ENCODE assay signal across 1 cellular context in genomic region chr3:133676336-133677118, GRCh38.
A peak's percentile ranks its signal among the peaks of the same experiment; 100 is the strongest.
TF ChIP-seq lines count a peak whose summit lies in the region.

No MANE protein-coding gene starts in this region.

TF ChIP-seq in HepG2, 621 proteins besides CTCF, POLR2A, EP300 and RAD21 (continued from another document):
- TF ChIP-seq ZNF275 (CRISPR knock-in tag; IDR thresholded peaks at IDR 0.05; ENCODE audit: borderline replicate concordance) (no peak), FOXA3 (CRISPR knock-in tag; IDR thresholded peaks at IDR 0.05) (no peak), MAX (IDR thresholded peaks at IDR 0.05) (peak; percentile 55; the same call in 1 of the 2 replicates), TEF (CRISPR knock-in tag; IDR thresholded peaks at IDR 0.05) (no peak), KDM5A (IDR thresholded peaks at IDR 0.05; ENCODE audit: borderline replicate concordance, low read length) (no peak), ZEB1 (IDR thresholded peaks at IDR 0.05; ENCODE audit: insufficient replicate concordance, low read depth) (no peak), CSRNP2 (CRISPR knock-in tag; conservative IDR thresholded peaks at IDR 0.05; ENCODE audit: low read depth) (no peak), HNF4A (CRISPR knock-in tag; IDR thresholded peaks at IDR 0.05) (peak; percentile 6; the same call in 1 of the 2 replicates), ZNF234 (CRISPR knock-in tag; conservative IDR thresholded peaks at IDR 0.05) (no peak), ZNF260 (CRISPR knock-in tag; IDR thresholded peaks at IDR 0.05; ENCODE audit: borderline replicate concordance, low read depth) (no peak), KDM1A (CRISPR knock-in tag; IDR thresholded peaks at IDR 0.05) (peak; percentile 5; the same call in 1 of the 2 replicates), ZSCAN22 (CRISPR knock-in tag; IDR thresholded peaks at IDR 0.05) (no peak), ZNF83 (CRISPR knock-in tag; IDR thresholded peaks at IDR 0.05; ENCODE audit: borderline replicate concordance) (no peak), SALL1 (CRISPR knock-in tag; IDR thresholded peaks at IDR 0.05) (peak; percentile 46; the same call in 1 of the 2 replicates), RFX3 (CRISPR knock-in tag; IDR thresholded peaks at IDR 0.05) (no peak), ZNF777 (CRISPR knock-in tag; IDR thresholded peaks at IDR 0.05) (no peak), ZNF34 (CRISPR knock-in tag; IDR thresholded peaks at IDR 0.05; ENCODE audit: borderline replicate concordance) (no peak), PITX1 (CRISPR knock-in tag; IDR thresholded peaks at IDR 0.05) (no peak), ZNF101 (CRISPR knock-in tag; IDR thresholded peaks at IDR 0.05; ENCODE audit: borderline replicate concordance, low read depth) (no peak), MYC (CRISPR knock-in tag; IDR thresholded peaks at IDR 0.05; ENCODE audit: borderline replicate concordance) (peak; percentile 57; the same call in 1 of the 2 replicates), PHF20 (CRISPR knock-in tag; IDR thresholded peaks at IDR 0.05) (no peak), ZNF747 (CRISPR knock-in tag; IDR thresholded peaks at IDR 0.05; ENCODE audit: borderline replicate concordance) (0 out of 2 replicates have a peak, but pooled peaks have one; percentile 27), TGIF2 (CRISPR knock-in tag; IDR thresholded peaks at IDR 0.05) (no peak), ZGPAT (CRISPR knock-in tag; IDR thresholded peaks at IDR 0.05) (no peak), IRF9 (CRISPR knock-in tag; IDR thresholded peaks at IDR 0.05; ENCODE audit: borderline replicate concordance) (no peak), ZNF792 (CRISPR knock-in tag; IDR thresholded peaks at IDR 0.05) (no peak), HOXA9 (CRISPR knock-in tag; IDR thresholded peaks at IDR 0.05; ENCODE audit: borderline replicate concordance) (no peak), DPF2 (CRISPR knock-in tag; IDR thresholded peaks at IDR 0.05; ENCODE audit: borderline replicate concordance, low read depth) (no peak), NAIF1 (CRISPR knock-in tag; IDR thresholded peaks at IDR 0.05; ENCODE audit: borderline replicate concordance) (0 out of 2 replicates have a peak, but pooled peaks have one; percentile 10), ZNF768 (CRISPR knock-in tag; IDR thresholded peaks at IDR 0.05) (peak; percentile 81; the same call in 1 of the 2 replicates), KDM6A (CRISPR knock-in tag; IDR thresholded peaks at IDR 0.05; ENCODE audit: low read depth) (no peak), ZNF124 (CRISPR knock-in tag; IDR thresholded peaks at IDR 0.05) (no peak), SNAPC5 (CRISPR knock-in tag; IDR thresholded peaks at IDR 0.05; ENCODE audit: borderline replicate concordance) (0 out of 2 replicates have a peak, but pooled peaks have one; percentile 42), ZNF12 (CRISPR knock-in tag; IDR thresholded peaks at IDR 0.05) (no peak), ZNF775 (CRISPR knock-in tag; IDR thresholded peaks at IDR 0.05; ENCODE audit: borderline replicate concordance) (no peak), MXD4 (CRISPR knock-in tag; IDR thresholded peaks at IDR 0.05) (0 out of 2 replicates have a peak, but pooled peaks have one; percentile 54), ZSCAN12 (CRISPR knock-in tag; IDR thresholded peaks at IDR 0.05) (no peak), RBM22 (optimal IDR thresholded peaks at IDR 0.05; ENCODE audit: low read length) (no peak), FOXK1 (CRISPR knock-in tag; IDR thresholded peaks at IDR 0.05; ENCODE audit: borderline replicate concordance, low read depth) (0 out of 2 replicates have a peak, but pooled peaks have one; percentile 30), ZNF580 (CRISPR knock-in tag; IDR thresholded peaks at IDR 0.05; ENCODE audit: borderline replicate concordance, low read depth) (no peak), ARID2 (CRISPR knock-in tag; IDR thresholded peaks at IDR 0.05; ENCODE audit: borderline replicate concordance) (0 out of 2 replicates have a peak, but pooled peaks have one; percentile 32), REPIN1 (CRISPR knock-in tag; IDR thresholded peaks at IDR 0.05; ENCODE audit: borderline replicate concordance, low read depth) (0 out of 2 replicates have a peak, but pooled peaks have one; percentile 51), PRPF4 (IDR thresholded peaks at IDR 0.05; ENCODE audit: low read depth, low read length, poor library complexity, severe bottlenecking) (no peak), ZNF30 (CRISPR knock-in tag; IDR thresholded peaks at IDR 0.05) (no peak), THAP9 (CRISPR knock-in tag; IDR thresholded peaks at IDR 0.05; ENCODE audit: borderline replicate concordance) (0 out of 2 replicates have a peak, but pooled peaks have one; percentile 14), E2F2 (CRISPR knock-in tag; IDR thresholded peaks at IDR 0.05; ENCODE audit: borderline replicate concordance) (no peak), TMF1 (CRISPR knock-in tag; IDR thresholded peaks at IDR 0.05; ENCODE audit: low read depth) (0 out of 2 replicates have a peak, but pooled peaks have one; percentile 43)
